Comparison of ENCODE assay signal across 10 cellular contexts in the genomic region with DNA sequence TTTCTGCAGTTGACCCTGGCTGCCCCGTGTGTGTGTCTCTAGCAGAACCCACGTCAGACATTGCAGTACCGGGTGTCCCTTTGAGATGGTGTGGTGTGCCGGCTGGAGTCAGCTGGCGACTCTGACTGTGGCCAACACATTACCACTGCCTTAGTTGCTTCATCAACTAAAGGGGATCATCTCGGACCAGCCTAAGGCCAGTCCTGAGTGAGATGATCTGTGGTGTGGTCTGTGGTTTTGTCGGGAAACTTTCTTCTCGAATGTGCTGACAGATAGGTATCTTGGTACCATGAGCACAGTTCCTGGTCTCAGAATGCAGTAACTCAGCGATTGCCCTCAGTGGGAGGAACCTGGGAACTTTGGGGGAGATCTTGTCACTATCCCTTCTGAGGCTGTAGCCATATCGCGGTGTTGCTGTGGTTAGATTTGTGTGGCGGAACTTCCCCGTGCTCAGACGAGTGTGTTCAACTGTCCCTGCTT. TPM values are rescaled to one million over a fixed set of nuclear protein-coding genes. Genes with fewer than 3 reads are reported as not detected.
DNase-seq lines count a peak whose midpoint lies in the region; ATAC-seq and TF ChIP-seq lines count a peak whose summit lies in the region.
"Had no signal": no experiment of that assay in that cellular context is flagged by ENCODE, and none has a peak within 500 bp of the region (broad histone marks: within the 10 kb centered on the region; RNA-seq: fewer than 3 reads in every experiment).

No MANE protein-coding gene starts in this region.

- H3K27me3 ChIP-seq in right atrium auricular region (no peaks in the 10 kb centered on the region), subcutaneous abdominal adipose tissue (ENCODE audit: control insufficient read depth in 5 of 5, insufficient read depth in 4 of 5, low read length in 5 of 5) (no peaks in the 10 kb centered on the region), foreskin keratinocyte (no peaks in the 10 kb centered on the region)

- H3K9me3 ChIP-seq in right atrium auricular region (no peaks in the 10 kb centered on the region), subcutaneous abdominal adipose tissue (ENCODE audit: control insufficient read depth in 5 of 5, low read length in 5 of 5) (no peaks in the 10 kb centered on the region)

- ATAC-seq in WTC11 (no peak), foreskin keratinocyte (no peak), HG03139 (IDR thresholded peaks at IDR 0.05; ENCODE audit: unreplicated experiment) (no peak)

- POLR2A ChIA-PET in WTC11 (lab: Charles Lee) = no interaction called here

- H3K27ac ChIP-seq in right atrium auricular region (peak overlapping the region; percentile 20 to 35), subcutaneous abdominal adipose tissue (ENCODE audit: low read depth, low read length) (peak overlapping the region; percentile 25), foreskin keratinocyte (no peak overlapping the region)

- no peak overlapping the region for H3K9ac ChIP-seq in subcutaneous abdominal adipose tissue (ENCODE audit: low read length in 5 of 5)

- peaks cover 32% of the 10 kb centered on the region for H3K36me3 Mint-ChIP-seq in activated naive CD4-positive, alpha-beta T cell treated with anti-CD3 and anti-CD28 coated beads for 36 hours (ENCODE audit: low read depth)
- H3K36me3 Mint-ChIP-seq in WTC11 (peaks cover 19% of the 10 kb centered on the region), chondrocyte (ENCODE audit: low read depth) (peaks cover 15% of the 10 kb centered on the region)

- H3K4me1 ChIP-seq in right atrium auricular region (peaks cover 0 to 40% of the 10 kb centered on the region in 2 donors), subcutaneous abdominal adipose tissue (ENCODE audit: control insufficient read depth in 5 of 5, insufficient read depth in 5 of 5, low read length in 5 of 5) (peaks cover 4 to 68% (median 46%) of the 10 kb centered on the region in 5 donors), foreskin keratinocyte (no peaks in the 10 kb centered on the region)

- H3K4me3 ChIP-seq in right atrium auricular region (no peak overlapping the region), subcutaneous abdominal adipose tissue (ENCODE audit: low read depth in 1 of 5, low read length in 5 of 5) (no peak overlapping the region)

- peak overlapping the region; percentile 85 for H3K27ac Mint-ChIP-seq in activated naive CD4-positive, alpha-beta T cell treated with anti-CD3 and anti-CD28 coated beads for 36 hours
- peak overlapping the region; percentile 3; the same call in 1 of the 2 replicates for H3K27ac Mint-ChIP-seq in WTC11
- no peak overlapping the region for H3K27ac Mint-ChIP-seq in chondrocyte (ENCODE audit: unreplicated experiment)

- no peaks in the 10 kb centered on the region for H3K27me3 Mint-ChIP-seq in activated naive CD4-positive, alpha-beta T cell treated with anti-CD3 and anti-CD28 coated beads for 36 hours (ENCODE audit: low read depth)
- no peaks in the 10 kb centered on the region for H3K27me3 Mint-ChIP-seq in WTC11 (ENCODE audit: low read depth)
- H3K27me3 Mint-ChIP-seq in chondrocyte (ENCODE audit: low read depth) = no peaks in the 10 kb centered on the region

- no peak overlapping the region for H3K4me3 Mint-ChIP-seq in activated naive CD4-positive, alpha-beta T cell treated with anti-CD3 and anti-CD28 coated beads for 36 hours
- H3K4me3 Mint-ChIP-seq in WTC11 = no peak overlapping the region
- no peak overlapping the region for H3K4me3 Mint-ChIP-seq in chondrocyte (ENCODE audit: unreplicated experiment)
- H3K4me3 Mint-ChIP-seq: nephron had no signal

- TF ChIP-seq CTCF in WTC11 (IDR thresholded peaks at IDR 0.05) = no peak
- no peak for TF ChIP-seq CTCF in right atrium auricular region (IDR thresholded peaks at IDR 0.05)
- no peak for TF ChIP-seq CTCF in chondrocyte (IDR thresholded peaks at IDR 0.05)
- TF ChIP-seq CTCF in foreskin keratinocyte (conservative IDR thresholded peaks at IDR 0.05) = no peak

- peak; percentile 32 for DNase-seq in activated naive CD4-positive, alpha-beta T cell treated with anti-CD3 and anti-CD28 coated beads for 36 hours
- no peak for DNase-seq in activated naive CD4-positive, alpha-beta T cell treated with anti-CD3 and anti-CD28 coated beads, Interleukin-2, amount 50 U/mL, for 16 hours
- DNase-seq in WTC11 (ENCODE audit: low spot score) (no peak), right atrium auricular region (ENCODE audit: low spot score) (peak; percentile 75), chondrocyte (ENCODE audit: low spot score) (no peak), foreskin keratinocyte (no peak)
- DNase-seq: NCI-H226 had no signal

- H3K4me1 Mint-ChIP-seq in activated naive CD4-positive, alpha-beta T cell treated with anti-CD3 and anti-CD28 coated beads for 36 hours (ENCODE audit: low read depth) = peaks cover 72% of the 10 kb centered on the region
- peaks cover 21% of the 10 kb centered on the region for H3K4me1 Mint-ChIP-seq in WTC11
- H3K4me1 Mint-ChIP-seq in chondrocyte (ENCODE audit: low read depth) = peaks cover 18% of the 10 kb centered on the region

- CTCF ChIA-PET in activated naive CD4-positive, alpha-beta T cell treated with anti-CD3 and anti-CD28 coated beads for 36 hours (lab: Charles Lee) = interaction anchor here (2.3 kb wide), 1 partner anchor 12 kb away, joined by 7 read pairs; no protein-coding TSS in a partner anchor
- CTCF ChIA-PET in WTC11 (lab: Charles Lee) = interaction anchor here (1.2 kb wide), 1 partner anchor 15 kb away, joined by 3 read pairs; no protein-coding TSS in a partner anchor

- peaks cover 22% of the 10 kb centered on the region for H3K36me3 ChIP-seq in right atrium auricular region
- peaks cover 0 to 17% (median 15%) of the 10 kb centered on the region in 5 donors for H3K36me3 ChIP-seq in subcutaneous abdominal adipose tissue (ENCODE audit: control insufficient read depth in 5 of 5, insufficient read depth in 5 of 5, low read length in 5 of 5)

- intact Hi-C loops in activated naive CD4-positive, alpha-beta T cell treated with anti-CD3 and anti-CD28 coated beads for 36 hours (cut with micrococcal nuclease) = no loop called here

- H3K9me3 Mint-ChIP-seq in activated naive CD4-positive, alpha-beta T cell treated with anti-CD3 and anti-CD28 coated beads for 36 hours = no peaks in the 10 kb centered on the region
- H3K9me3 Mint-ChIP-seq in WTC11 = no peaks in the 10 kb centered on the region
- no peaks in the 10 kb centered on the region for H3K9me3 Mint-ChIP-seq in chondrocyte (ENCODE audit: low read depth)
- H3K9me3 Mint-ChIP-seq: nephron had no signal

TF ChIP-seq in WTC11, 78 proteins besides CTCF, POLR2A, EP300 and RAD21:
- TF ChIP-seq E2F4 (CRISPR knock-in tag; IDR thresholded peaks at IDR 0.05; ENCODE audit: borderline replicate concordance, low read depth) = no peak

RNA-seq across cellular contexts. Expression of gene TBC1D14, which starts 15.8 kb away (rescaled TPM):
- total RNA-seq in activated naive CD4-positive, alpha-beta T cell treated with anti-CD3 and anti-CD28 coated beads for 36 hours = 10 to 100 TPM; 23.6 to 24.6 TPM
- total RNA-seq in WTC11 (2021) (42.4 to 45.1 TPM (median 43.4 TPM) in 3 replicates), right atrium auricular region (10 to 100 TPM; 33.7 to 34.0 TPM), chondrocyte (24.2 to 29.1 TPM (median 25.2 TPM) in 3 replicates), foreskin keratinocyte (53.6 and 62.2 TPM in 2 replicates)
- 23.7 and 23.9 TPM in 2 replicates for polyA plus RNA-seq in foreskin keratinocyte

Comparison
In these comparisons a context has a peak if more than half of its experiments do, and no peak if none do; other contexts are left out.
1. DNase-seq: peak in activated naive CD4-positive, alpha-beta T cell treated with anti-CD3 and anti-CD28 coated beads for 36 hours (single experiment) and right atrium auricular region (single experiment); none in activated naive CD4-positive, alpha-beta T cell treated with anti-CD3 and anti-CD28 coated beads, Interleukin-2, amount 50 U/mL, for 16 hours (single experiment), WTC11 (single experiment), chondrocyte (single experiment) and foreskin keratinocyte (0 of 2).